Comparison of ENCODE assay signal across 8 cellular contexts in the genomic region with DNA sequence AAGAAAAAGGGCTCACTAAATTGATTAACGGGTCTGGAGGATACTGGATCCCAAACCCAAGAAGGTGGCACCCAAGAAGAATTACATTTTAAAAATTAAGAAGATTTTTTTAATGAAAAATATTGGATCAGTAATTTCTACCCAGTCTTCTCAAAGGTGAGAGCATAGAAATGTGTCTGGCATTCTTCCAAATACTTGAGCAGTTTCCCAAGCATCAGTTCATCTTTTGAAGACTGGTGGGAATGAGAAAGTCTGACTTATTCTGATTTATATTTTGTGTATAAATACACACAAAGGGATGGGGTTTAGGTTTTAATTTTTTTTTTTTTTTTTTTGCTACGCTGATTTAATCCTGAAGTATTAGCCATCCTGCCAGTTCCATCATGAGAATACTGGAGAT. TPM values are rescaled to one million over a fixed set of nuclear protein-coding genes. Genes with fewer than 3 reads are reported as not detected.
DNase-seq lines count a peak whose midpoint lies in the region; ATAC-seq lines count a peak whose summit lies in the region.

No MANE protein-coding gene starts in this region.

- peaks cover 85% of the 10 kb centered on the region for H3K79me2 ChIP-seq in ACC112 (ENCODE audit: control insufficient read depth, insufficient read depth, low read length, unreplicated experiment)

- ATAC-seq in GM21423 (IDR thresholded peaks at IDR 0.05; ENCODE audit: unreplicated experiment) (no peak), HG02571 (IDR thresholded peaks at IDR 0.05; ENCODE audit: unreplicated experiment) (no peak)

- no peak overlapping the region for H3K27ac ChIP-seq in ACC112 (ENCODE audit: low read depth, low read length)

- no peak overlapping the region for H2AFZ ChIP-seq in ACC112 (ENCODE audit: low read length, unreplicated experiment)

- H3K36me3 ChIP-seq in ACC112 (ENCODE audit: insufficient read depth, low read length) (peaks cover 13% of the 10 kb centered on the region; the same call in 1 of the 2 replicates), H7 (replicated peaks; ENCODE audit: control insufficient read depth, insufficient read depth, low read length) (peaks cover 4% of the 10 kb centered on the region), adipocyte (ENCODE audit: control insufficient read depth, insufficient read depth, low read length, severe bottlenecking) (peaks cover 5% of the 10 kb centered on the region)

- H3K4me3 ChIP-seq in ACC112 (ENCODE audit: low read depth, low read length) (peak overlapping the region; percentile 96), H7 (ENCODE audit: insufficient read depth, low read depth, low read length) (peak overlapping the region; percentile 82; the same call in 1 of the 2 replicates), adipocyte (ENCODE audit: low read length) (peak overlapping the region; percentile 95)

- H3K9me3 ChIP-seq in adipocyte (ENCODE audit: control insufficient read depth, low read length) = no peaks in the 10 kb centered on the region

- H3K27me3 ChIP-seq in ACC112 (ENCODE audit: insufficient read depth, low read length) = no peaks in the 10 kb centered on the region
- no peaks in the 10 kb centered on the region for H3K27me3 ChIP-seq in H7 (ENCODE audit: control insufficient read depth, insufficient read depth, low read length)
- no peaks in the 10 kb centered on the region for H3K27me3 ChIP-seq in adipocyte (replicated peaks; ENCODE audit: control insufficient read depth, insufficient read depth, low read length)

- DNase-seq in H7 = no peak
- no peak for DNase-seq in adipocyte (ENCODE audit: low read depth)
- DNase-seq in kidney tubule cell (ENCODE audit: low spot score) = peak; percentile 36
- no peak for DNase-seq in NCI-H128 (lab: John Stamatoyannopoulos, UW; ENCODE audit: unreplicated experiment)
- DNase-seq in stimulated activated CD4-positive, alpha-beta T cell treated with anti-CD3 and anti-CD28 coated beads, Interleukin-12 subunit alpha, Interleukin-12 subunit beta, amount 100 ng/mL, for 4 hours = no peak

- H3K9ac ChIP-seq in adipocyte (ENCODE audit: low read length) = peak overlapping the region; percentile 95

- peaks cover 12% of the 10 kb centered on the region for H3K4me1 ChIP-seq in ACC112 (ENCODE audit: control insufficient read depth, insufficient read depth, low read length, unreplicated experiment)
- peaks cover 29% of the 10 kb centered on the region for H3K4me1 ChIP-seq in adipocyte (ENCODE audit: control insufficient read depth, insufficient read depth, low read length)

RNA-seq across cellular contexts. Expression of gene MGME1, which starts 3.3 kb away (rescaled TPM):
- 35.5 and 42.1 TPM in 2 replicates for total RNA-seq in H7 (2014; rRNA removed; shearing (Covaris generic))

RNA-seq across cellular contexts. Expression of gene SNX5, which starts 3.5 kb away (rescaled TPM):
- 134 and 163 TPM in 2 replicates for total RNA-seq in H7 (2014; rRNA removed; shearing (Covaris generic))
